In the genomic region with DNA sequence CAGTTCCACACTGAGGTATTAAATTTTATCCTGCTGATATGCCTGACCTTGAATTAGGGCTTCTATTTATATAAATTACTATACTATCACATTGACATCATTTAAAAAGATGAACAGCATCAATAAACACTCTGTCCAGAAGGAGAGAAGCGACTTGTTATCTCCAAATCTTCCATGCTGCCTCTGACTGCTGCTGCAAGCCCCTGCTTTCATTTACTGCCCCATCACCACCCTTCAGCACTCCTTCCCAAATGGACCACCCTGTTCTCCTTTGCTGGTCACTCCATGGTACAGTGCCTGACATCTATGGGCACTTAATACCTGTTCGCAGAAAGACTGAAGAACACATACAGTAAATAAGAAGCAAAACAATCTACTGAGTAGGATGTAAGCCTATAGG, we compare ENCODE assay signal across 14 cellular contexts. TPM values are rescaled to one million over a fixed set of nuclear protein-coding genes. Genes with fewer than 3 reads are reported as not detected.
DNase-seq lines count a peak whose midpoint lies in the region; TF ChIP-seq lines count a peak whose summit lies in the region.
"Had no signal": no experiment of that assay in that cellular context is flagged by ENCODE, and none has a peak within 500 bp of the region (broad histone marks: within the 10 kb centered on the region; RNA-seq: fewer than 3 reads in every experiment).

No MANE protein-coding gene starts in this region.

- DNase-seq in activated naive CD8-positive, alpha-beta T cell treated with anti-CD3 and anti-CD28 coated beads for 36 hours = no peak
- no peak for DNase-seq in chondrocyte (ENCODE audit: low spot score)
- DNase-seq in neural crest cell (ENCODE audit: low read depth, low spot score) = no peak
- DNase-seq in uterus = no peak
- DNase-seq in NCI-H2081 (lab: John Stamatoyannopoulos, UW) = no peak
- DNase-seq in anterior cingulate cortex (lab: John Stamatoyannopoulos, UW) = no peak
- DNase-seq: ACHN; CD4-positive, CD25-positive, alpha-beta regulatory T cell; DMS79; GOT3; H9 had no signal

- H3K27ac Mint-ChIP-seq in activated naive CD8-positive, alpha-beta T cell = peak overlapping the region; percentile 22
- H3K27ac Mint-ChIP-seq in activated naive CD8-positive, alpha-beta T cell treated with anti-CD3 and anti-CD28 coated beads for 36 hours = no peak overlapping the region
- H3K27ac Mint-ChIP-seq in chondrocyte (ENCODE audit: unreplicated experiment) (peak overlapping the region; percentile 29), neural crest cell (ENCODE audit: unreplicated experiment) (peak overlapping the region; percentile 78)
- H3K27ac Mint-ChIP-seq: CD4-positive, CD25-positive, alpha-beta regulatory T cell had no signal

- H3K36me3 ChIP-seq in uterus = no peaks in the 10 kb centered on the region
- H3K36me3 ChIP-seq: BLaER1 treated with 17β-estradiol and CSF1 and Interleukin-3, amounts not matched to agents 10 nM and 100 nM had no signal

- H3K9me3 ChIP-seq in uterus = no peaks in the 10 kb centered on the region
- H3K9me3 ChIP-seq: BLaER1 treated with 17β-estradiol and CSF1 and Interleukin-3, amounts not matched to agents 10 nM and 100 nM had no signal

- peaks cover 46% of the 10 kb centered on the region for H3K4me1 Mint-ChIP-seq in activated naive CD8-positive, alpha-beta T cell (ENCODE audit: low read depth)
- H3K4me1 Mint-ChIP-seq in activated naive CD8-positive, alpha-beta T cell treated with anti-CD3 and anti-CD28 coated beads for 36 hours = peaks cover 44% of the 10 kb centered on the region
- H3K4me1 Mint-ChIP-seq in chondrocyte (ENCODE audit: low read depth) = peaks cover 64% of the 10 kb centered on the region
- H3K4me1 Mint-ChIP-seq in neural crest cell = peaks cover 24% of the 10 kb centered on the region

- intact Hi-C loops in uterus (cut with DNase I; ENCODE audit: low total_unique reads) = no loop called here

- no peak overlapping the region for H3K4me3 ChIP-seq in uterus
- H3K4me3 ChIP-seq: BLaER1 treated with 17β-estradiol and CSF1 and Interleukin-3, amounts not matched to agents 10 nM and 100 nM; GM12878 had no signal

- TF ChIP-seq POLR2A in uterus (IDR thresholded peaks at IDR 0.05) = no peak

- peaks cover 0 to 19% of the 10 kb centered on the region in 2 donors for H3K4me1 ChIP-seq in uterus

- no peak overlapping the region for H3K27ac ChIP-seq in uterus
- H3K27ac ChIP-seq: BLaER1 treated with 17β-estradiol and CSF1 and Interleukin-3, amounts not matched to agents 10 nM and 100 nM had no signal

- H3K4me3 Mint-ChIP-seq in activated naive CD8-positive, alpha-beta T cell = no peak overlapping the region
- no peak overlapping the region for H3K4me3 Mint-ChIP-seq in activated naive CD8-positive, alpha-beta T cell treated with anti-CD3 and anti-CD28 coated beads for 36 hours
- no peak overlapping the region for H3K4me3 Mint-ChIP-seq in chondrocyte (ENCODE audit: unreplicated experiment)
- H3K4me3 Mint-ChIP-seq in neural crest cell = no peak overlapping the region
- H3K4me3 Mint-ChIP-seq: CD4-positive, CD25-positive, alpha-beta regulatory T cell; H9 had no signal

- no peaks in the 10 kb centered on the region for H3K27me3 ChIP-seq in uterus
- H3K27me3 ChIP-seq: BLaER1 treated with 17β-estradiol and CSF1 and Interleukin-3, amounts not matched to agents 10 nM and 100 nM had no signal

- no peaks in the 10 kb centered on the region for H3K9me3 Mint-ChIP-seq in activated naive CD8-positive, alpha-beta T cell (ENCODE audit: low read depth)
- H3K9me3 Mint-ChIP-seq in activated naive CD8-positive, alpha-beta T cell treated with anti-CD3 and anti-CD28 coated beads for 36 hours = no peaks in the 10 kb centered on the region
- no peaks in the 10 kb centered on the region for H3K9me3 Mint-ChIP-seq in chondrocyte (ENCODE audit: low read depth)
- H3K9me3 Mint-ChIP-seq in neural crest cell = no peaks in the 10 kb centered on the region
- H3K9me3 Mint-ChIP-seq: H9 had no signal

- peaks cover 31% of the 10 kb centered on the region for H3K36me3 Mint-ChIP-seq in activated naive CD8-positive, alpha-beta T cell
- peaks cover 18% of the 10 kb centered on the region for H3K36me3 Mint-ChIP-seq in activated naive CD8-positive, alpha-beta T cell treated with anti-CD3 and anti-CD28 coated beads for 36 hours
- peaks cover 14% of the 10 kb centered on the region for H3K36me3 Mint-ChIP-seq in chondrocyte (ENCODE audit: low read depth)
- H3K36me3 Mint-ChIP-seq in neural crest cell (ENCODE audit: low read depth) = peaks cover 5% of the 10 kb centered on the region

- TF ChIP-seq CTCF in chondrocyte (IDR thresholded peaks at IDR 0.05) (no peak), neural crest cell (conservative IDR thresholded peaks at IDR 0.05) (no peak), uterus (IDR thresholded peaks at IDR 0.05) (no peak)

- H3K27me3 Mint-ChIP-seq in activated naive CD8-positive, alpha-beta T cell = no peaks in the 10 kb centered on the region
- no peaks in the 10 kb centered on the region for H3K27me3 Mint-ChIP-seq in activated naive CD8-positive, alpha-beta T cell treated with anti-CD3 and anti-CD28 coated beads for 36 hours
- H3K27me3 Mint-ChIP-seq in chondrocyte (ENCODE audit: low read depth) = no peaks in the 10 kb centered on the region
- H3K27me3 Mint-ChIP-seq in neural crest cell (ENCODE audit: low read depth) = no peaks in the 10 kb centered on the region
- H3K27me3 Mint-ChIP-seq: CD4-positive, CD25-positive, alpha-beta regulatory T cell had no signal

RNA-seq across cellular contexts. Expression of a gene that starts 48.1 kb away (rescaled TPM):
- 10 to 100 TPM in 1 of 2 experiments, 1 to 10 TPM in 1; 8.2 to 10.1 TPM for total RNA-seq in activated naive CD8-positive, alpha-beta T cell treated with anti-CD3 and anti-CD28 coated beads for 36 hours
- 37.5 to 46.2 TPM (median 38.5 TPM) in 3 replicates for total RNA-seq in chondrocyte
- 17.4 and 18.4 TPM in 2 replicates for total RNA-seq in neural crest cell
- 10 to 100 TPM; 20.9 to 96.0 (median 39.4) TPM for total RNA-seq in uterus
